Comparison of ENCODE assay signal across 1 cellular context in the genomic region with DNA sequence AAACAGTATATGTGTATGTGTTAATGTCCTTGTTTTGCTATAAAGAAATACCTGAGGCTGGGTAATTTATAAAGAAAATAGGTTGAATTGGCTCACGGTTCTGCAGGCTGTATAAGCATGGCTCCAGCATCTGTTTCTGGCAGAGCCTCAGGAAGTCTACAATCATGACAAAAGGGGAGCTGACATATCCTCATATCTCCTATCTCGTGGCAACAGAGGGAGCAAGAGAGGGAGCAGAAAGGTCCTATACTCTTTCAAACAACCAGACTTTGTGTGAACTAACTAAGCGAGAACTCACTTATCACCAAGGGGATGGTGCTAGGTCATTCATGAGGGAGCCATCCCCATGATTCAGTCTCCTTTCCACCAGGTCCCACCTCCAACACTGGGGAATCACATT.
TF ChIP-seq lines count a peak whose summit lies in the region.

No MANE protein-coding gene starts in this region.

TF ChIP-seq in WTC11, 78 proteins besides CTCF, POLR2A, EP300 and RAD21 (continued from another document):
- TF ChIP-seq, protein P1, sequence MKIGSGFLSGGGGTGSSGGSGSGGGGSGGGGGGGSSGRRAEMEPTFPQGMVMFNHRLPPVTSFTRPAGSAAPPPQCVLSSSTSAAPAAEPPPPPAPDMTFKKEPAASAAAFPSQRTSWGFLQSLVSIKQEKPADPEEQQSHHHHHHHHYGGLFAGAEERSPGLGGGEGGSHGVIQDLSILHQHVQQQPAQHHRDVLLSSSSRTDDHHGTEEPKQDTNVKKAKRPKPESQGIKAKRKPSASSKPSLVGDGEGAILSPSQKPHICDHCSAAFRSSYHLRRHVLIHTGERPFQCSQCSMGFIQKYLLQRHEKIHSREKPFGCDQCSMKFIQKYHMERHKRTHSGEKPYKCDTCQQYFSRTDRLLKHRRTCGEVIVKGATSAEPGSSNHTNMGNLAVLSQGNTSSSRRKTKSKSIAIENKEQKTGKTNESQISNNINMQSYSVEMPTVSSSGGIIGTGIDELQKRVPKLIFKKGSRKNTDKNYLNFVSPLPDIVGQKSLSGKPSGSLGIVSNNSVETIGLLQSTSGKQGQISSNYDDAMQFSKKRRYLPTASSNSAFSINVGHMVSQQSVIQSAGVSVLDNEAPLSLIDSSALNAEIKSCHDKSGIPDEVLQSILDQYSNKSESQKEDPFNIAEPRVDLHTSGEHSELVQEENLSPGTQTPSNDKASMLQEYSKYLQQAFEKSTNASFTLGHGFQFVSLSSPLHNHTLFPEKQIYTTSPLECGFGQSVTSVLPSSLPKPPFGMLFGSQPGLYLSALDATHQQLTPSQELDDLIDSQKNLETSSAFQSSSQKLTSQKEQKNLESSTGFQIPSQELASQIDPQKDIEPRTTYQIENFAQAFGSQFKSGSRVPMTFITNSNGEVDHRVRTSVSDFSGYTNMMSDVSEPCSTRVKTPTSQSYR (CRISPR knock-in tag; IDR thresholded peaks at IDR 0.05) = no peak
- TF ChIP-seq, protein P2, sequence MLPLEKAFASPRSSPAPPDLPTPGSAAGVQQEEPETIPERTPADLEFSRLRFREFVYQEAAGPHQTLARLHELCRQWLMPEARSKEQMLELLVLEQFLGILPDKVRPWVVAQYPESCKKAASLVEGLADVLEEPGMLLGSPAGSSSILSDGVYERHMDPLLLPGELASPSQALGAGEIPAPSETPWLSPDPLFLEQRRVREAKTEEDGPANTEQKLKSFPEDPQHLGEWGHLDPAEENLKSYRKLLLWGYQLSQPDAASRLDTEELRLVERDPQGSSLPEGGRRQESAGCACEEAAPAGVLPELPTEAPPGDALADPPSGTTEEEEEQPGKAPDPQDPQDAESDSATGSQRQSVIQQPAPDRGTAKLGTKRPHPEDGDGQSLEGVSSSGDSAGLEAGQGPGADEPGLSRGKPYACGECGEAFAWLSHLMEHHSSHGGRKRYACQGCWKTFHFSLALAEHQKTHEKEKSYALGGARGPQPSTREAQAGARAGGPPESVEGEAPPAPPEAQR (CRISPR knock-in tag; IDR thresholded peaks at IDR 0.05) = no peak
- TF ChIP-seq FOXP1 (CRISPR knock-in tag; IDR thresholded peaks at IDR 0.05; ENCODE audit: borderline replicate concordance) = no peak
- TF ChIP-seq, protein P3, sequence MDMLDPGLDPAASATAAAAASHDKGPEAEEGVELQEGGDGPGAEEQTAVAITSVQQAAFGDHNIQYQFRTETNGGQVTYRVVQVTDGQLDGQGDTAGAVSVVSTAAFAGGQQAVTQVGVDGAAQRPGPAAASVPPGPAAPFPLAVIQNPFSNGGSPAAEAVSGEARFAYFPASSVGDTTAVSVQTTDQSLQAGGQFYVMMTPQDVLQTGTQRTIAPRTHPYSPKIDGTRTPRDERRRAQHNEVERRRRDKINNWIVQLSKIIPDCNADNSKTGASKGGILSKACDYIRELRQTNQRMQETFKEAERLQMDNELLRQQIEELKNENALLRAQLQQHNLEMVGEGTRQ (CRISPR knock-in tag; IDR thresholded peaks at IDR 0.05) = no peak
- TF ChIP-seq, protein P4, sequence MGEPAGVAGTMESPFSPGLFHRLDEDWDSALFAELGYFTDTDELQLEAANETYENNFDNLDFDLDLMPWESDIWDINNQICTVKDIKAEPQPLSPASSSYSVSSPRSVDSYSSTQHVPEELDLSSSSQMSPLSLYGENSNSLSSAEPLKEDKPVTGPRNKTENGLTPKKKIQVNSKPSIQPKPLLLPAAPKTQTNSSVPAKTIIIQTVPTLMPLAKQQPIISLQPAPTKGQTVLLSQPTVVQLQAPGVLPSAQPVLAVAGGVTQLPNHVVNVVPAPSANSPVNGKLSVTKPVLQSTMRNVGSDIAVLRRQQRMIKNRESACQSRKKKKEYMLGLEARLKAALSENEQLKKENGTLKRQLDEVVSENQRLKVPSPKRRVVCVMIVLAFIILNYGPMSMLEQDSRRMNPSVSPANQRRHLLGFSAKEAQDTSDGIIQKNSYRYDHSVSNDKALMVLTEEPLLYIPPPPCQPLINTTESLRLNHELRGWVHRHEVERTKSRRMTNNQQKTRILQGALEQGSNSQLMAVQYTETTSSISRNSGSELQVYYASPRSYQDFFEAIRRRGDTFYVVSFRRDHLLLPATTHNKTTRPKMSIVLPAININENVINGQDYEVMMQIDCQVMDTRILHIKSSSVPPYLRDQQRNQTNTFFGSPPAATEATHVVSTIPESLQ (CRISPR knock-in tag; IDR thresholded peaks at IDR 0.05) = no peak
